Comparison of ENCODE assay signal across 1 cellular context in the genomic region with DNA sequence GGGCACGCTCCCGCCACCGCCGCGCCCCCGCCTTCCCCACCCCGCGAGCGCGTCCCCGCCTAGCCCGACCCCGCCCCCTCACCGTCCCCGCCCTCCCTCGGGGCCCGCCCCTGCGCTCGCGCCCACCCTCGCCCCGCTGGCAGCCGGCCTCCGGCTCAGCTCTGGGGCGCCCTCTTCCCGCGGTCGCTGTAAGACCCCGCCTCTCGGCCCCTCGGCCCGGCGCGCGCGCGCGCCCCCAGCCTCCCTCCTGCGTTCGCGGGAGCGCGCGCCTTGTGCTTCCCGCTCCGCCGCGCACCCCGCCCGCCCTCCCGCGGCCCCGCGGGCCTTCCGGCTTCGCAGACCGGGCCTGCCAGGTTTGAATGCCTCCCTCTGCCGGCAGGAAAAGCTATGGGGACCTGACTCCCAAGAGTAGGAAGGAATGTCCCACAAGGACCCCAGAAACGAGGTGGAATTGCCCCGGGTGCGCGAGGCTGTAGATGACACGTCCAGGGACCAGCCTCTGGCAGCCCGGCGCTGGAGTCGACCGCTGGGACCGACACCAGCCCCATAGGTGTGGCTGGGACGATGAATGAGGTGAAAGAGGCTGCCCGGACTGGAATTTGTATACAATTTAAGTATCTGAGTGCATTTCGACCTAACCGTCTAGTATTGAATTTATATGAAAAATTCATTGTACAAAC.
TF ChIP-seq lines count a peak whose summit lies in the region.

No MANE protein-coding gene starts in this region.

TF ChIP-seq in GM23338, 12 proteins besides CTCF, POLR2A, EP300 and RAD21:
- TF ChIP-seq, protein P1, sequence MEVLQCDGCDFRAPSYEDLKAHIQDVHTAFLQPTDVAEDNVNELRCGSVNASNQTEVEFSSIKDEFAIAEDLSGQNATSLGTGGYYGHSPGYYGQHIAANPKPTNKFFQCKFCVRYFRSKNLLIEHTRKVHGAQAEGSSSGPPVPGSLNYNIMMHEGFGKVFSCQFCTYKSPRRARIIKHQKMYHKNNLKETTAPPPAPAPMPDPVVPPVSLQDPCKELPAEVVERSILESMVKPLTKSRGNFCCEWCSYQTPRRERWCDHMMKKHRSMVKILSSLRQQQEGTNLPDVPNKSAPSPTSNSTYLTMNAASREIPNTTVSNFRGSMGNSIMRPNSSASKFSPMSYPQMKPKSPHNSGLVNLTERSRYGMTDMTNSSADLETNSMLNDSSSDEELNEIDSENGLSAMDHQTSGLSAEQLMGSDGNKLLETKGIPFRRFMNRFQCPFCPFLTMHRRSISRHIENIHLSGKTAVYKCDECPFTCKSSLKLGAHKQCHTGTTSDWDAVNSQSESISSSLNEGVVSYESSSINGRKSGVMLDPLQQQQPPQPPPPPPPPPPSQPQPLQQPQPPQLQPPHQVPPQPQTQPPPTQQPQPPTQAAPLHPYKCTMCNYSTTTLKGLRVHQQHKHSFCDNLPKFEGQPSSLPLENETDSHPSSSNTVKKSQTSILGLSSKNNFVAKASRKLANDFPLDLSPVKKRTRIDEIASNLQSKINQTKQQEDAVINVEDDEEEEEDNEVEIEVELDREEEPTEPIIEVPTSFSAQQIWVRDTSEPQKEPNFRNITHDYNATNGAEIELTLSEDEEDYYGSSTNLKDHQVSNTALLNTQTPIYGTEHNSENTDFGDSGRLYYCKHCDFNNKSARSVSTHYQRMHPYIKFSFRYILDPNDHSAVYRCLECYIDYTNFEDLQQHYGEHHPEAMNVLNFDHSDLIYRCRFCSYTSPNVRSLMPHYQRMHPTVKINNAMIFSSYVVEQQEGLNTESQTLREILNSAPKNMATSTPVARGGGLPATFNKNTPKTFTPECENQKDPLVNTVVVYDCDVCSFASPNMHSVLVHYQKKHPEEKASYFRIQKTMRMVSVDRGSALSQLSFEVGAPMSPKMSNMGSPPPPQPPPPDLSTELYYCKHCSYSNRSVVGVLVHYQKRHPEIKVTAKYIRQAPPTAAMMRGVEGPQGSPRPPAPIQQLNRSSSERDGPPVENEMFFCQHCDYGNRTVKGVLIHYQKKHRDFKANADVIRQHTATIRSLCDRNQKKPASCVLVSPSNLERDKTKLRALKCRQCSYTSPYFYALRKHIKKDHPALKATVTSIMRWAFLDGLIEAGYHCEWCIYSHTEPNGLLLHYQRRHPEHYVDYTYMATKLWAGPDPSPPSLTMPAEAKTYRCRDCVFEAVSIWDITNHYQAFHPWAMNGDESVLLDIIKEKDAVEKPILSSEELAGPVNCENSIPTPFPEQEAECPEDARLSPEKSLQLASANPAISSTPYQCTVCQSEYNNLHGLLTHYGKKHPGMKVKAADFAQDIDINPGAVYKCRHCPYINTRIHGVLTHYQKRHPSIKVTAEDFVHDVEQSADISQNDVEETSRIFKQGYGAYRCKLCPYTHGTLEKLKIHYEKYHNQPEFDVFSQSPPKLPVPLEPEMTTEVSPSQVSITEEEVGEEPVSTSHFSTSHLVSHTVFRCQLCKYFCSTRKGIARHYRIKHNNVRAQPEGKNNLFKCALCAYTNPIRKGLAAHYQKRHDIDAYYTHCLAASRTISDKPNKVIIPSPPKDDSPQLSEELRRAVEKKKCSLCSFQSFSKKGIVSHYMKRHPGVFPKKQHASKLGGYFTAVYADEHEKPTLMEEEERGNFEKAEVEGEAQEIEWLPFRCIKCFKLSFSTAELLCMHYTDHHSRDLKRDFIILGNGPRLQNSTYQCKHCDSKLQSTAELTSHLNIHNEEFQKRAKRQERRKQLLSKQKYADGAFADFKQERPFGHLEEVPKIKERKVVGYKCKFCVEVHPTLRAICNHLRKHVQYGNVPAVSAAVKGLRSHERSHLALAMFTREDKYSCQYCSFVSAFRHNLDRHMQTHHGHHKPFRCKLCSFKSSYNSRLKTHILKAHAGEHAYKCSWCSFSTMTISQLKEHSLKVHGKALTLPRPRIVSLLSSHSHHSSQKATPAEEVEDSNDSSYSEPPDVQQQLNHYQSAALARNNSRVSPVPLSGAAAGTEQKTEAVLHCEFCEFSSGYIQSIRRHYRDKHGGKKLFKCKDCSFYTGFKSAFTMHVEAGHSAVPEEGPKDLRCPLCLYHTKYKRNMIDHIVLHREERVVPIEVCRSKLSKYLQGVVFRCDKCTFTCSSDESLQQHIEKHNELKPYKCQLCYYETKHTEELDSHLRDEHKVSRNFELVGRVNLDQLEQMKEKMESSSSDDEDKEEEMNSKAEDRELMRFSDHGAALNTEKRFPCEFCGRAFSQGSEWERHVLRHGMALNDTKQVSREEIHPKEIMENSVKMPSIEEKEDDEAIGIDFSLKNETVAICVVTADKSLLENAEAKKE (CRISPR knock-in tag; IDR thresholded peaks at IDR 0.05): no peak
- TF ChIP-seq POLR2AphosphoS5 (IDR thresholded peaks at IDR 0.05; ENCODE audit: low read depth) (no peak), EZH2 (IDR thresholded peaks at IDR 0.05; ENCODE audit: low read depth, unreplicated experiment) (no peak), CREB1 (CRISPR knock-in tag; IDR thresholded peaks at IDR 0.05; ENCODE audit: low read depth) (no peak), EZH2phosphoT487 (IDR thresholded peaks at IDR 0.05; ENCODE audit: unreplicated experiment) (no peak), STAT1 (IDR thresholded peaks at IDR 0.05; ENCODE audit: unreplicated experiment) (no peak), ZNF331 (CRISPR knock-in tag; IDR thresholded peaks at IDR 0.05; ENCODE audit: low read depth) (no peak), ZNF114 (CRISPR knock-in tag; IDR thresholded peaks at IDR 0.05) (no peak), JUNB (IDR thresholded peaks at IDR 0.05; ENCODE audit: unreplicated experiment) (no peak), NANOG (IDR thresholded peaks at IDR 0.05; ENCODE audit: borderline replicate concordance) (no peak)
- TF ChIP-seq, protein P2, sequence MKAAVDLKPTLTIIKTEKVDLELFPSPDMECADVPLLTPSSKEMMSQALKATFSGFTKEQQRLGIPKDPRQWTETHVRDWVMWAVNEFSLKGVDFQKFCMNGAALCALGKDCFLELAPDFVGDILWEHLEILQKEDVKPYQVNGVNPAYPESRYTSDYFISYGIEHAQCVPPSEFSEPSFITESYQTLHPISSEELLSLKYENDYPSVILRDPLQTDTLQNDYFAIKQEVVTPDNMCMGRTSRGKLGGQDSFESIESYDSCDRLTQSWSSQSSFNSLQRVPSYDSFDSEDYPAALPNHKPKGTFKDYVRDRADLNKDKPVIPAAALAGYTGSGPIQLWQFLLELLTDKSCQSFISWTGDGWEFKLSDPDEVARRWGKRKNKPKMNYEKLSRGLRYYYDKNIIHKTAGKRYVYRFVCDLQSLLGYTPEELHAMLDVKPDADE (IDR thresholded peaks at IDR 0.05): no peak
- TF ChIP-seq, protein P3, sequence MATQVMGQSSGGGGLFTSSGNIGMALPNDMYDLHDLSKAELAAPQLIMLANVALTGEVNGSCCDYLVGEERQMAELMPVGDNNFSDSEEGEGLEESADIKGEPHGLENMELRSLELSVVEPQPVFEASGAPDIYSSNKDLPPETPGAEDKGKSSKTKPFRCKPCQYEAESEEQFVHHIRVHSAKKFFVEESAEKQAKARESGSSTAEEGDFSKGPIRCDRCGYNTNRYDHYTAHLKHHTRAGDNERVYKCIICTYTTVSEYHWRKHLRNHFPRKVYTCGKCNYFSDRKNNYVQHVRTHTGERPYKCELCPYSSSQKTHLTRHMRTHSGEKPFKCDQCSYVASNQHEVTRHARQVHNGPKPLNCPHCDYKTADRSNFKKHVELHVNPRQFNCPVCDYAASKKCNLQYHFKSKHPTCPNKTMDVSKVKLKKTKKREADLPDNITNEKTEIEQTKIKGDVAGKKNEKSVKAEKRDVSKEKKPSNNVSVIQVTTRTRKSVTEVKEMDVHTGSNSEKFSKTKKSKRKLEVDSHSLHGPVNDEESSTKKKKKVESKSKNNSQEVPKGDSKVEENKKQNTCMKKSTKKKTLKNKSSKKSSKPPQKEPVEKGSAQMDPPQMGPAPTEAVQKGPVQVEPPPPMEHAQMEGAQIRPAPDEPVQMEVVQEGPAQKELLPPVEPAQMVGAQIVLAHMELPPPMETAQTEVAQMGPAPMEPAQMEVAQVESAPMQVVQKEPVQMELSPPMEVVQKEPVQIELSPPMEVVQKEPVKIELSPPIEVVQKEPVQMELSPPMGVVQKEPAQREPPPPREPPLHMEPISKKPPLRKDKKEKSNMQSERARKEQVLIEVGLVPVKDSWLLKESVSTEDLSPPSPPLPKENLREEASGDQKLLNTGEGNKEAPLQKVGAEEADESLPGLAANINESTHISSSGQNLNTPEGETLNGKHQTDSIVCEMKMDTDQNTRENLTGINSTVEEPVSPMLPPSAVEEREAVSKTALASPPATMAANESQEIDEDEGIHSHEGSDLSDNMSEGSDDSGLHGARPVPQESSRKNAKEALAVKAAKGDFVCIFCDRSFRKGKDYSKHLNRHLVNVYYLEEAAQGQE (IDR thresholded peaks at IDR 0.05; ENCODE audit: unreplicated experiment): no peak
